In the genomic region with DNA sequence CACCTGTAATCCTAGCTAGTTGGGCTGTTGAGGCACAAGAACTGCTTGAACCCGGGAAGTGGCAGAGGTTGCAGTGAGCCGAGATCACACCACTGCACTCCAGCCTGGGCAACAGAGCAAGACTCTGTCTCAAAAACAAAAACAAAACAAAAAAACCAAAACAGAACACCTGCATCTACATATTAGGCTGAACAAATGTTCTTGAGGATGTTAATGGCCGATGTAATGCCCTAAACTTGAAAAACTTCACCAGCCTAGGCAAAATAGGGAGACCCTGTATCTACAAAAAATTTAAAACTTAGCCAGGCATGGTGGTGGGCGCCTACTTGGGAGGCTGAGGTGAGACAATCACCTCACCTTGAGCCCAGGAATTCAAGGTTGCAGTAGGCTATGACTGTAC, we compare ENCODE assay signal across 13 cellular contexts. TPM values are rescaled to one million over a fixed set of nuclear protein-coding genes. Genes with fewer than 3 reads are reported as not detected.
DNase-seq lines count a peak whose midpoint lies in the region; ATAC-seq and TF ChIP-seq lines count a peak whose summit lies in the region.
"Had no signal": no experiment of that assay in that cellular context is flagged by ENCODE, and none has a peak within 500 bp of the region (broad histone marks: within the 10 kb centered on the region; RNA-seq: fewer than 3 reads in every experiment).

No MANE protein-coding gene starts in this region.

- H3K4me1 ChIP-seq in GM23248 (ENCODE audit: insufficient read depth), result peaks cover 25% of the 10 kb centered on the region
- H3K4me1 ChIP-seq in psoas muscle, result peaks cover 63% of the 10 kb centered on the region
- H3K4me1 ChIP-seq: BE2C, HAP-1 had no signal

- 97 to 99% methylated on average over 4 of the region's 4 CpGs for WGBS in GM23248 (ENCODE audit: low coverage in 1 of 2, low lambda C conversion rate in 2 of 2, missing lambda C conversion rate in 2 of 2), 2 experiments
- WGBS in psoas muscle, 3 donors, result 78 to 94% (median 86%) methylated on average over 4 of the region's 4 CpGs

- H3K27me3 Mint-ChIP-seq in CD4-positive, alpha-beta T cell, result no peaks in the 10 kb centered on the region
- no peaks in the 10 kb centered on the region for H3K27me3 Mint-ChIP-seq in central memory CD8-positive, alpha-beta T cell
- H3K27me3 Mint-ChIP-seq: CD4-positive, CD25-positive, alpha-beta regulatory T cell had no signal

- no peaks in the 10 kb centered on the region for H3K27me3 ChIP-seq in CD4-positive, alpha-beta T cell (ENCODE audit: control insufficient read depth, insufficient read depth, low read length)
- H3K27me3 ChIP-seq in GM23248 (replicated peaks; ENCODE audit: insufficient read depth) (no peaks in the 10 kb centered on the region), psoas muscle (ENCODE audit: insufficient read depth in 3 of 3, low read length in 2 of 3) (no peaks in the 10 kb centered on the region)
- H3K27me3 ChIP-seq: BE2C had no signal

- no peaks in the 10 kb centered on the region for H3K9me2 ChIP-seq in GM23248 (ENCODE audit: insufficient read depth)

- H3K9me3 Mint-ChIP-seq in CD4-positive, alpha-beta T cell, result no peaks in the 10 kb centered on the region
- H3K9me3 Mint-ChIP-seq in central memory CD8-positive, alpha-beta T cell, result no peaks in the 10 kb centered on the region
- H3K9me3 Mint-ChIP-seq: CD4-positive, CD25-positive, alpha-beta regulatory T cell had no signal

- peaks cover 100% of the 10 kb centered on the region for H3K79me2 ChIP-seq in GM23248 (ENCODE audit: insufficient read depth)

- H3K4me3 ChIP-seq in GM23248 (no peak overlapping the region), psoas muscle (no peak overlapping the region)
- H3K4me3 ChIP-seq: HAP-1 had no signal

- H3K9ac ChIP-seq in GM23248, result no peak overlapping the region

- no peaks in the 10 kb centered on the region for H3K9me3 ChIP-seq in CD4-positive, alpha-beta T cell (ENCODE audit: control insufficient read depth, low read length)
- H3K9me3 ChIP-seq in GM23248 (ENCODE audit: low read depth) (no peaks in the 10 kb centered on the region), psoas muscle (no peaks in the 10 kb centered on the region)
- H3K9me3 ChIP-seq: BE2C, Caco-2, HAP-1 had no signal

- peak overlapping the region; percentile 21 for H3K27ac Mint-ChIP-seq in CD4-positive, alpha-beta T cell
- H3K27ac Mint-ChIP-seq in central memory CD8-positive, alpha-beta T cell (ENCODE audit: low read depth), result peak overlapping the region; percentile 25

- in situ Hi-C loops in GM23248 (cut with MboI), result no loop called here

- intact Hi-C loops in CD4-positive, alpha-beta T cell (cut with DNase I, micrococcal nuclease), result no loop called here
- intact Hi-C loops in psoas muscle (cut with DNase I) (no loop called here), left cardiac atrium (cut with DNase I) (no loop called here)

- peaks cover 30% of the 10 kb centered on the region; the same call in 1 of the 2 replicates for H4K20me1 ChIP-seq in GM23248 (ENCODE audit: insufficient read depth)

- no peak for ATAC-seq in CD4-positive, alpha-beta T cell (ENCODE audit: poor library complexity)
- no peak for ATAC-seq in central memory CD8-positive, alpha-beta T cell (replicated peaks; ENCODE audit: extremely low read depth, poor library complexity, severe bottlenecking)
- ATAC-seq in psoas muscle (no peak), left cardiac atrium (no peak), HG03460 (IDR thresholded peaks at IDR 0.05; ENCODE audit: unreplicated experiment) (no peak)

- no peaks in the 10 kb centered on the region for H3K36me3 ChIP-seq in GM23248 (ENCODE audit: low read depth)
- no peaks in the 10 kb centered on the region for H3K36me3 ChIP-seq in psoas muscle (ENCODE audit: insufficient read depth in 1 of 2, low read depth in 1 of 2)
- H3K36me3 ChIP-seq: BE2C, HAP-1 had no signal

- H2AFZ ChIP-seq in GM23248, result no peak overlapping the region

- H3K4me1 Mint-ChIP-seq in CD4-positive, alpha-beta T cell (ENCODE audit: low read depth), result peaks cover 62% of the 10 kb centered on the region
- peaks cover 55% of the 10 kb centered on the region for H3K4me1 Mint-ChIP-seq in central memory CD8-positive, alpha-beta T cell

- DNase-seq in CD4-positive, alpha-beta T cell, result no peak
- DNase-seq in GM23248 (no peak), psoas muscle (no peak), midbrain (lab: John Stamatoyannopoulos, UW) (no peak), left cardiac atrium (no peak)
- no peak for DNase-seq in central memory CD8-positive, alpha-beta T cell (ENCODE audit: low spot score in 2 of 2)
- DNase-seq: ACHN; BE2C; C1 segment of cervical spinal cord; Caco-2; CD4-positive, CD25-positive, alpha-beta regulatory T cell had no signal

- H3K27ac ChIP-seq in CD4-positive, alpha-beta T cell (ENCODE audit: low read depth, low read length), result no peak overlapping the region
- H3K27ac ChIP-seq in GM23248 (peak overlapping the region; percentile 61; the same call in 1 of the 2 replicates), psoas muscle (peak overlapping the region; percentile 75)

- H3K4me3 Mint-ChIP-seq in CD4-positive, alpha-beta T cell, result no peak overlapping the region
- no peak overlapping the region for H3K4me3 Mint-ChIP-seq in central memory CD8-positive, alpha-beta T cell
- H3K4me3 Mint-ChIP-seq: CD4-positive, CD25-positive, alpha-beta regulatory T cell had no signal

- CTCF ChIA-PET in CD4-positive, alpha-beta T cell (lab: Charles Lee), result interaction anchor here (1.0 kb wide), 1 partner anchor 868 kb away, joined by 3 read pairs; the partner anchor contains the start of gene PLK3

- H3K36me3 Mint-ChIP-seq in CD4-positive, alpha-beta T cell (ENCODE audit: low read depth), result peaks cover 41% of the 10 kb centered on the region
- H3K36me3 Mint-ChIP-seq in central memory CD8-positive, alpha-beta T cell (ENCODE audit: insufficient read depth), result peaks cover 18% of the 10 kb centered on the region

- no peak overlapping the region for H3K4me2 ChIP-seq in GM23248 (ENCODE audit: unreplicated experiment)

- TF ChIP-seq CTCF in CD4-positive, alpha-beta T cell (IDR thresholded peaks at IDR 0.05), result no peak
- no peak for TF ChIP-seq CTCF in psoas muscle (IDR thresholded peaks at IDR 0.05)

- H3F3A ChIP-seq in GM23248 (ENCODE audit: insufficient read depth), result peaks cover 24% of the 10 kb centered on the region

- POLR2A ChIA-PET in CD4-positive, alpha-beta T cell (lab: Charles Lee), result no interaction called here

RNA-seq across cellular contexts. Expression of gene GPBP1L1, which starts 17.8 kb away (rescaled TPM):
- 100 to 1,000 TPM; 116 to 125 TPM for total RNA-seq in CD4-positive, alpha-beta T cell
- total RNA-seq in GM23248 (2014; rRNA removed; shearing (Covaris generic)), result 85.6 and 125 TPM in 2 replicates
- 60.9 and 69.3 TPM in 2 replicates for polyA plus RNA-seq in GM23248 (2016; fragmentation: Nextera tagmentation; extraction: Ambion mirVana)
- total RNA-seq in psoas muscle, result 10 to 100 TPM; 52.2 to 71.0 (median 64.1) TPM
- 10 to 100 TPM; 25.8 to 74.4 (median 39.4) TPM for polyA plus RNA-seq in psoas muscle
- 10 to 100 TPM; 69.0 to 71.6 TPM for total RNA-seq in left cardiac atrium

RNA-seq across cellular contexts. Expression of gene TMEM69, which starts 19.5 kb away (rescaled TPM):
- 1 to 10 TPM; 5.6 to 6.3 TPM for total RNA-seq in CD4-positive, alpha-beta T cell
- 7.8 and 30.3 TPM in 2 replicates for total RNA-seq in GM23248 (2014; rRNA removed; shearing (Covaris generic))
- 34.1 and 35.2 TPM in 2 replicates for polyA plus RNA-seq in GM23248 (2016; fragmentation: Nextera tagmentation; extraction: Ambion mirVana)
- total RNA-seq in psoas muscle, result 10 to 100 TPM; 15.3 to 21.9 (median 19.5) TPM
- polyA plus RNA-seq in psoas muscle, result 10 to 100 TPM; 16.6 to 50.8 (median 26.9) TPM
- total RNA-seq in left cardiac atrium, result 10 to 100 TPM; 19.2 to 19.7 TPM

RNA-seq across cellular contexts. Expression of gene CCDC17, which starts 44.7 kb away (rescaled TPM):
- 1 to 10 TPM; 2.1 to 2.3 TPM for total RNA-seq in CD4-positive, alpha-beta T cell
- total RNA-seq in GM23248 (2014; rRNA removed; shearing (Covaris generic)), result 0.76 and 1.4 TPM in 2 replicates
- polyA plus RNA-seq in GM23248 (2016; fragmentation: Nextera tagmentation; extraction: Ambion mirVana) (0.25 TPM in 1 of 2 replicates, not detected in the other), psoas muscle (1 to 10 TPM in 2 of 3 donors, under 1 TPM in 1; 0.69 to 2.1 (median 1.1) TPM)
- total RNA-seq in psoas muscle (1 to 10 TPM; 1.2 to 1.7 (median 1.3) TPM), left cardiac atrium (1 to 10 TPM in 1 of 2 donors, under 1 TPM in 1; 0.44 to 1.2 TPM)
